26 cellular contexts compared by ENCODE assay signal in genomic region chr9:114214686-114215397, GRCh38. TPM values are rescaled to one million over a fixed set of nuclear protein-coding genes. Genes with fewer than 3 reads are reported as not detected.
DNase-seq lines count a peak whose midpoint lies in the region; ATAC-seq and TF ChIP-seq lines count a peak whose summit lies in the region.
"Had no signal": no experiment of that assay in that cellular context is flagged by ENCODE, and none has a peak within 500 bp of the region (broad histone marks: within the 10 kb centered on the region; RNA-seq: fewer than 3 reads in every experiment).

No MANE protein-coding gene starts in this region.

- H3K9me3 ChIP-seq in IMR-90 (ENCODE audit: control insufficient read depth, insufficient read depth, low read length), result no peaks in the 10 kb centered on the region
- H3K9me3 ChIP-seq in psoas muscle, result no peaks in the 10 kb centered on the region
- H3K9me3 ChIP-seq: adrenal gland, colonic mucosa, esophagus squamous epithelium, lower lobe of right lung, tibial nerve had no signal

- CTCF ChIA-PET in IMR-90 (lab: Yijun Ruan, JAX), result no interaction called here

- H3K4me3 ChIP-seq in IMR-90 (ENCODE audit: insufficient read depth, low read depth, low read length), result no peak overlapping the region
- no peak overlapping the region for H3K4me3 ChIP-seq in psoas muscle
- H3K4me3 ChIP-seq: adrenal gland, colonic mucosa, esophagus squamous epithelium, GM23338, lower lobe of right lung, tibial nerve had no signal

- H2BK5ac ChIP-seq in IMR-90 (ENCODE audit: low read depth, low read length, poor library complexity, severe bottlenecking), result no peak overlapping the region

- POLR2A ChIA-PET in IMR-90 (lab: Charles Lee; ENCODE audit: unreplicated experiment), result no interaction called here

- no peak overlapping the region; the same call in 2 of the 3 replicates for H2BK15ac ChIP-seq in IMR-90 (ENCODE audit: low read depth, low read length)

- no peak overlapping the region for H2AK9ac ChIP-seq in IMR-90 (replicated peaks; ENCODE audit: low read depth, low read length, poor library complexity)

- 77% methylated on average over 2 of the region's 7 CpGs; no CpG with 5 or more reads in 1 of the 2 experiments for WGBS in IMR-90 (ENCODE audit: extremely low coverage in 2 of 2, insufficient read length in 1 of 2), 2 experiments
- 36 to 55% (median 40%) methylated on average over 7 of the region's 7 CpGs for WGBS in psoas muscle, 3 donors

- no peaks in the 10 kb centered on the region for H4K20me1 ChIP-seq in IMR-90 (ENCODE audit: insufficient read depth, low read length)

- H3K18ac ChIP-seq in IMR-90 (ENCODE audit: low read depth, low read length), result peak overlapping the region; percentile 33

- no peak overlapping the region for H4K8ac ChIP-seq in IMR-90 (ENCODE audit: low read depth in 2 of 2, low read length in 2 of 2)

- TF ChIP-seq CTCF in IMR-90 (conservative IDR thresholded peaks at IDR 0.05; ENCODE audit: low read depth, low read length) (no peak), chondrocyte (IDR thresholded peaks at IDR 0.05) (no peak), psoas muscle (IDR thresholded peaks at IDR 0.05) (no peak), natural killer cell (IDR thresholded peaks at IDR 0.05) (no peak)

- no peak for TF ChIP-seq RAD21 in IMR-90 (IDR thresholded peaks at IDR 0.05; ENCODE audit: low read length)

- H3K9me3 Mint-ChIP-seq in chondrocyte (ENCODE audit: low read depth) (no peaks in the 10 kb centered on the region), natural killer cell (no peaks in the 10 kb centered on the region)
- H3K9me3 Mint-ChIP-seq: activated B cell treated with CpG ODN at 0.5 μM for 24 hours; activated T-cell treated with anti-CD3 and anti-CD28 coated beads, Interleukin-2, amount 50 U/mL, for 72 hours; GM23338; HFFc6 had no signal

- intact Hi-C loops in IMR-90 (cut with micrococcal nuclease), result no loop called here
- intact Hi-C loops in left ventricle myocardium superior (cut with micrococcal nuclease), result no loop called here
- intact Hi-C loops in psoas muscle (cut with DNase I), result no loop called here
- intact Hi-C loops in natural killer cell (cut with micrococcal nuclease), result no loop called here

- no peak overlapping the region for H4K91ac ChIP-seq in IMR-90 (ENCODE audit: insufficient read depth, low read depth, low read length)

- no peak overlapping the region for H2BK20ac ChIP-seq in IMR-90 (ENCODE audit: low read depth, low read length)

- no peak overlapping the region for H3K4me2 ChIP-seq in IMR-90 (ENCODE audit: low read depth, low read length)
- H3K4me2 ChIP-seq: GM23338 had no signal

- H3K14ac ChIP-seq in IMR-90 (replicated peaks; ENCODE audit: low read depth, low read length), result 0 out of 2 replicates have a peak overlapping the region, but pooled peaks have one; percentile 26

- no peak overlapping the region for H3K56ac ChIP-seq in IMR-90 (ENCODE audit: extremely low read depth, insufficient read depth, low read length)

- H3K4ac ChIP-seq in IMR-90 (ENCODE audit: low read depth, low read length), result peak overlapping the region; percentile 41

- H3K23ac ChIP-seq in IMR-90 (ENCODE audit: low read depth, low read length), result peak overlapping the region; percentile 23; the same call in 1 of the 2 replicates

- DNase-seq in IMR-90 (no peak), chondrocyte (ENCODE audit: low spot score) (no peak), left ventricle myocardium superior (no peak), psoas muscle (peak in 1 of 2 donors; percentile 68), NCI-H1930 (lab: John Stamatoyannopoulos, UW) (no peak), natural killer cell (no peak)
- DNase-seq: activated B cell treated with CpG ODN at 0.5 μM for 24 hours; activated CD8-positive, alpha-beta memory T cell treated with anti-CD3 and anti-CD28 coated beads, Interleukin-2, amount 10 ng/mL, durations not matched to agents 7 days and 5 days; activated naive CD4-positive, alpha-beta T cell; activated T-cell treated with anti-CD3 and anti-CD28 coated beads, Interleukin-2, amount 50 U/mL, for 72 hours; colonic mucosa; DMS53; esophagus squamous epithelium; islet precursor cell; lower lobe of right lung; NCI-H2029 treated with DMSO at 0.1 percent for 48 hours; NCI-H69; stimulated activated naive CD8-positive, alpha-beta T cell treated with anti-CD3 and anti-CD28 coated beads, Interleukin-15, Interleukin-2, amounts not matched to agents 100 U/mL and 50 U/mL, for 24 hours; T-helper 1 cell had no signal

- H3K27ac ChIP-seq in IMR-90 (ENCODE audit: insufficient read depth, low read length), result no peak overlapping the region
- H3K27ac ChIP-seq in psoas muscle, result peak overlapping the region; percentile 19
- H3K27ac ChIP-seq: adrenal gland, colonic mucosa, lower lobe of right lung had no signal

- peaks cover 27% of the 10 kb centered on the region for H3K9me1 ChIP-seq in IMR-90 (ENCODE audit: insufficient read depth, low read length)

- no peak overlapping the region for H2AFZ ChIP-seq in IMR-90 (replicated peaks; ENCODE audit: low read length, poor library complexity)
- H2AFZ ChIP-seq: GM23338 had no signal

- H3K79me1 ChIP-seq in IMR-90 (ENCODE audit: low read depth in 1 of 2, low read length in 2 of 2), result peaks cover 0 to 7% of the 10 kb centered on the region in 2 experiments; a peak in 1 of 4 replicates

- no peak for TF ChIP-seq POLR2A in IMR-90 (IDR thresholded peaks at IDR 0.05; ENCODE audit: low read depth, low read length)

- H3K27me3 Mint-ChIP-seq in chondrocyte (ENCODE audit: low read depth), result no peaks in the 10 kb centered on the region
- no peaks in the 10 kb centered on the region for H3K27me3 Mint-ChIP-seq in natural killer cell (ENCODE audit: low read depth in 2 of 2)
- H3K27me3 Mint-ChIP-seq: activated B cell treated with CpG ODN at 0.5 μM for 24 hours; activated CD8-positive, alpha-beta memory T cell treated with anti-CD3 and anti-CD28 coated beads, Interleukin-2, amount 10 ng/mL, durations not matched to agents 7 days and 5 days; progenitor cell of endocrine pancreas had no signal

- no peak overlapping the region for H3K4me3 Mint-ChIP-seq in chondrocyte (ENCODE audit: unreplicated experiment)
- H3K4me3 Mint-ChIP-seq in natural killer cell, result no peak overlapping the region
- H3K4me3 Mint-ChIP-seq: activated B cell treated with CpG ODN at 0.5 μM for 24 hours; activated CD8-positive, alpha-beta memory T cell treated with anti-CD3 and anti-CD28 coated beads, Interleukin-2, amount 10 ng/mL, durations not matched to agents 7 days and 5 days; activated T-cell treated with anti-CD3 and anti-CD28 coated beads, Interleukin-2, amount 50 U/mL, for 72 hours; GM23338; HFFc6 had no signal

- peak overlapping the region; percentile 17 for H3K27ac Mint-ChIP-seq in chondrocyte (ENCODE audit: unreplicated experiment)
- no peak overlapping the region for H3K27ac Mint-ChIP-seq in natural killer cell
- H3K27ac Mint-ChIP-seq: activated B cell treated with CpG ODN at 0.5 μM for 24 hours; activated CD8-positive, alpha-beta memory T cell treated with anti-CD3 and anti-CD28 coated beads, Interleukin-2, amount 10 ng/mL, durations not matched to agents 7 days and 5 days; activated T-cell treated with anti-CD3 and anti-CD28 coated beads, Interleukin-2, amount 50 U/mL, for 72 hours; GM23338; progenitor cell of endocrine pancreas had no signal

- H3K36me3 ChIP-seq in IMR-90 (ENCODE audit: control insufficient read depth, insufficient read depth, low read length), result peaks cover 10% of the 10 kb centered on the region
- no peaks in the 10 kb centered on the region for H3K36me3 ChIP-seq in psoas muscle (ENCODE audit: insufficient read depth in 1 of 2, low read depth in 1 of 2)
- H3K36me3 ChIP-seq: colonic mucosa, lower lobe of right lung had no signal

- peaks cover 40% of the 10 kb centered on the region for H3K4me1 Mint-ChIP-seq in chondrocyte (ENCODE audit: low read depth)
- no peaks in the 10 kb centered on the region for H3K4me1 Mint-ChIP-seq in natural killer cell
- H3K4me1 Mint-ChIP-seq: activated B cell treated with CpG ODN at 0.5 μM for 24 hours; activated CD8-positive, alpha-beta memory T cell treated with anti-CD3 and anti-CD28 coated beads, Interleukin-2, amount 10 ng/mL, durations not matched to agents 7 days and 5 days had no signal

- dilution Hi-C loops in IMR-90 (cut with HindIII; ENCODE audit: low sequenced_read_pairs, unreplicated experiment), result no loop called here

- H4K5ac ChIP-seq in IMR-90 (ENCODE audit: low read depth, low read length), result peak overlapping the region; percentile 20; the same call in 1 of the 2 replicates

- H3K4me1 ChIP-seq in IMR-90 (ENCODE audit: control insufficient read depth, insufficient read depth, low read length), result peaks cover 34% of the 10 kb centered on the region
- H3K4me1 ChIP-seq in psoas muscle, result peaks cover 37% of the 10 kb centered on the region
- H3K4me1 ChIP-seq: colonic mucosa had no signal

- H3K27me3 ChIP-seq in IMR-90 (ENCODE audit: control insufficient read depth, insufficient read depth, low read length) (no peaks in the 10 kb centered on the region), psoas muscle (ENCODE audit: insufficient read depth in 3 of 3, low read length in 2 of 3) (no peaks in the 10 kb centered on the region)
- H3K27me3 ChIP-seq: adrenal gland, colonic mucosa, esophagus squamous epithelium, tibial nerve had no signal

- H3K36me3 Mint-ChIP-seq in chondrocyte (ENCODE audit: low read depth), result peaks cover 25% of the 10 kb centered on the region
- no peaks in the 10 kb centered on the region for H3K36me3 Mint-ChIP-seq in natural killer cell
- H3K36me3 Mint-ChIP-seq: activated CD8-positive, alpha-beta memory T cell treated with anti-CD3 and anti-CD28 coated beads, Interleukin-2, amount 10 ng/mL, durations not matched to agents 7 days and 5 days had no signal

- no peak overlapping the region for H3K9ac ChIP-seq in IMR-90 (ENCODE audit: low read depth, low read length)

- BruUV-seq in IMR-90 (replicated peaks; lab: Mats Ljungman, UMichigan), result no TSS peak

- in situ Hi-C loops in IMR-90 (cut with MboI; ENCODE audit: low sequenced_read_pairs), result no loop called here

- ATAC-seq in IMR-90 (ENCODE audit: low read depth), result no peak
- ATAC-seq in left ventricle myocardium superior, result peak; percentile 27
- ATAC-seq in psoas muscle, result peak; percentile 32 to 80 (median 52)
- ATAC-seq in HG02970 (IDR thresholded peaks at IDR 0.05; ENCODE audit: low FRiP score, unreplicated experiment), result no peak
- no peak for ATAC-seq in GM18907 (IDR thresholded peaks at IDR 0.05; ENCODE audit: unreplicated experiment)
- ATAC-seq in natural killer cell, result no peak
- ATAC-seq: activated CD8-positive, alpha-beta memory T cell treated with anti-CD3 and anti-CD28 coated beads, Interleukin-2, amount 10 ng/mL, durations not matched to agents 7 days and 5 days; activated T-cell treated with anti-CD3 and anti-CD28 coated beads, Interleukin-2, amount 50 U/mL, for 72 hours; GM23338; lower lobe of right lung; stimulated activated naive CD8-positive, alpha-beta T cell treated with anti-CD3 and anti-CD28 coated beads, Interleukin-15, Interleukin-2, amounts not matched to agents 100 U/mL and 50 U/mL, for 24 hours had no signal

- 0 out of 2 replicates have a peak overlapping the region, but pooled peaks have one; percentile 19 for H2AK5ac ChIP-seq in IMR-90 (ENCODE audit: low read depth, low read length)

- no peak overlapping the region for H2BK120ac ChIP-seq in IMR-90 (ENCODE audit: low read depth, low read length)

RNA-seq across cellular contexts. Expression of gene COL27A1, which starts 59.5 kb away (rescaled TPM):
- 2.2 and 3.2 TPM in 2 replicates for total RNA-seq in IMR-90 (2012; rRNA removed)
- polyA plus RNA-seq in IMR-90 (2012; rRNA removed), result 18.3 and 23.2 TPM in 2 replicates
- polyA plus RNA-seq in IMR-90 (2012; cell fraction: cytosol; rRNA removed), result 6.8 and 9.7 TPM in 2 replicates
- polyA plus RNA-seq in IMR-90 (2012; cell fraction: nucleus; rRNA removed; ENCODE audit: low replicate concordance), result 118 and 194 TPM in 2 replicates
- total RNA-seq in chondrocyte, result 45.9 to 52.9 TPM (median 48.5 TPM) in 3 replicates
- total RNA-seq in left ventricle myocardium superior, result 11.0 TPM
- 1 to 10 TPM; 3.9 to 8.5 (median 4.7) TPM for total RNA-seq in psoas muscle
- polyA plus RNA-seq in psoas muscle, result 1 to 10 TPM; 1.1 to 2.1 (median 1.8) TPM
- total RNA-seq in natural killer cell, result not detected

Comparison
In these comparisons a context has a peak if more than half of its experiments do, and no peak if none do; other contexts are left out.
1. ATAC-seq: peak in left ventricle myocardium superior (single experiment) and psoas muscle (4 of 4); none in IMR-90 (single experiment), HG02970 (single experiment), GM18907 (single experiment) and natural killer cell (0 of 3).